ENCODE assay signal across 11 cellular contexts in genomic region chr1:11158291-11158690, GRCh38. TPM values are rescaled to one million over a fixed set of nuclear protein-coding genes. Genes with fewer than 3 reads are reported as not detected.
DNase-seq lines count a peak whose midpoint lies in the region; TF ChIP-seq lines count a peak whose summit lies in the region.
"Had no signal": no experiment of that assay in that cellular context is flagged by ENCODE, and none has a peak within 500 bp of the region (broad histone marks: within the 10 kb centered on the region; RNA-seq: fewer than 3 reads in every experiment).

No MANE protein-coding gene starts in this region.

- no peak for TF ChIP-seq POLR2A in stomach (IDR thresholded peaks at IDR 0.05)

- no peaks in the 10 kb centered on the region for H3K27me3 ChIP-seq in adipocyte (replicated peaks; ENCODE audit: control insufficient read depth, insufficient read depth, low read length)
- no peaks in the 10 kb centered on the region for H3K27me3 ChIP-seq in left ventricle myocardium inferior (ENCODE audit: low read depth)
- H3K27me3 ChIP-seq in stomach = no peaks in the 10 kb centered on the region

- H3K9ac ChIP-seq in adipocyte (ENCODE audit: low read length) = peak overlapping the region; percentile 88

- POLR2A ChIA-PET in HEK293T (lab: Yijun Ruan, JAX) = no interaction called here

- no peak for TF ChIP-seq CTCF in left ventricle myocardium inferior (IDR thresholded peaks at IDR 0.05; ENCODE audit: borderline replicate concordance)
- no peak for TF ChIP-seq CTCF in stomach (IDR thresholded peaks at IDR 0.05)

- peaks cover 27% of the 10 kb centered on the region for H3K36me3 ChIP-seq in adipocyte (ENCODE audit: control insufficient read depth, insufficient read depth, low read length, severe bottlenecking)
- peaks cover 45% of the 10 kb centered on the region for H3K36me3 ChIP-seq in left ventricle myocardium inferior
- peaks cover 17 to 61% (median 55%) of the 10 kb centered on the region in 4 donors for H3K36me3 ChIP-seq in stomach

- intact Hi-C loops in left ventricle myocardium inferior (cut with micrococcal nuclease) (no loop called here), stomach (cut with DNase I; ENCODE audit: low total_unique reads) (no loop called here)

- H3K9me3 ChIP-seq in adipocyte (ENCODE audit: control insufficient read depth, low read length) (no peaks in the 10 kb centered on the region), left ventricle myocardium inferior (replicated peaks) (no peaks in the 10 kb centered on the region), stomach (no peaks in the 10 kb centered on the region)

- H3K4me3 ChIP-seq in adipocyte (ENCODE audit: low read length) (peak overlapping the region; percentile 53), left ventricle myocardium inferior (no peak overlapping the region), stomach (no peak overlapping the region)

- DNase-seq in DMS 273 (lab: John Stamatoyannopoulos, UW; ENCODE audit: unreplicated experiment) (peak; percentile 39), DMS 273 treated with DMSO at 0.1 percent for 48 hours (lab: John Stamatoyannopoulos, UW) (no peak), adipocyte (ENCODE audit: low read depth) (no peak), left ventricle myocardium inferior (no peak), stomach (no peak), HEK293T (ENCODE audit: extremely low spot score) (no peak), T1000 (lab: John Stamatoyannopoulos, UW) (no peak), NCI-H2029 (lab: John Stamatoyannopoulos, UW) (no peak)
- DNase-seq: effector memory CD8-positive, alpha-beta T cell; stimulated activated CD4-positive, alpha-beta T cell treated with anti-CD3 and anti-CD28 coated beads, Interleukin-2, amount 100 ng/mL, for 48 hours had no signal

- TF ChIP-seq EP300 in stomach (IDR thresholded peaks at IDR 0.05) = no peak

- CTCF ChIA-PET in HEK293T (lab: Yijun Ruan, JAX) = interaction anchor here (0.6 kb wide), 2 partner anchors 14 to 561 kb away, joined by 3 read pairs; no protein-coding TSS in a partner anchor

- H3K27ac ChIP-seq in left ventricle myocardium inferior (replicated peaks) (peak overlapping the region; percentile 71), stomach (peak overlapping the region in 3 of 5 donors; percentile 13 to 79 (median 58))
- H3K27ac ChIP-seq: 22Rv1 had no signal

- H3K4me1 ChIP-seq in adipocyte (ENCODE audit: control insufficient read depth, insufficient read depth, low read length) (peaks cover 30% of the 10 kb centered on the region), left ventricle myocardium inferior (peaks cover 27% of the 10 kb centered on the region), stomach (peaks cover 0 to 30% (median 12%) of the 10 kb centered on the region in 4 donors)

- WGBS in stomach, 5 donors = 80 to 97% (median 82%) methylated on average over 3 of the region's 3 CpGs

TF ChIP-seq in HEK293T, 16 proteins besides CTCF, POLR2A, EP300 and RAD21:
- no peak for TF ChIP-seq FOXA1 (IDR thresholded peaks at IDR 0.05)
- TF ChIP-seq CTBP1 (IDR thresholded peaks at IDR 0.05; ENCODE audit: borderline replicate concordance) = no peak

RNA-seq across cellular contexts. Expression of gene ANGPTL7, which starts 30.9 kb away (rescaled TPM):
- total RNA-seq in left ventricle myocardium inferior (1.1 TPM), stomach (1 to 10 TPM in 2 of 5 donors, not detected in 3; 1.6 to 2.6 TPM)
- under 1 TPM in 1 of 3 donors, not detected in 2; 0.55 TPM for polyA plus RNA-seq in stomach

RNA-seq across cellular contexts. Expression of gene EXOSC10, which starts 58.6 kb away (rescaled TPM):
- 17.1 TPM for total RNA-seq in left ventricle myocardium inferior
- 100 to 1,000 TPM in 1 of 5 donors, 10 to 100 TPM in 4; 15.1 to 118 (median 38.3) TPM for total RNA-seq in stomach
- 10 to 100 TPM; 21.6 to 43.2 (median 23.2) TPM for polyA plus RNA-seq in stomach
